In the genomic region with DNA sequence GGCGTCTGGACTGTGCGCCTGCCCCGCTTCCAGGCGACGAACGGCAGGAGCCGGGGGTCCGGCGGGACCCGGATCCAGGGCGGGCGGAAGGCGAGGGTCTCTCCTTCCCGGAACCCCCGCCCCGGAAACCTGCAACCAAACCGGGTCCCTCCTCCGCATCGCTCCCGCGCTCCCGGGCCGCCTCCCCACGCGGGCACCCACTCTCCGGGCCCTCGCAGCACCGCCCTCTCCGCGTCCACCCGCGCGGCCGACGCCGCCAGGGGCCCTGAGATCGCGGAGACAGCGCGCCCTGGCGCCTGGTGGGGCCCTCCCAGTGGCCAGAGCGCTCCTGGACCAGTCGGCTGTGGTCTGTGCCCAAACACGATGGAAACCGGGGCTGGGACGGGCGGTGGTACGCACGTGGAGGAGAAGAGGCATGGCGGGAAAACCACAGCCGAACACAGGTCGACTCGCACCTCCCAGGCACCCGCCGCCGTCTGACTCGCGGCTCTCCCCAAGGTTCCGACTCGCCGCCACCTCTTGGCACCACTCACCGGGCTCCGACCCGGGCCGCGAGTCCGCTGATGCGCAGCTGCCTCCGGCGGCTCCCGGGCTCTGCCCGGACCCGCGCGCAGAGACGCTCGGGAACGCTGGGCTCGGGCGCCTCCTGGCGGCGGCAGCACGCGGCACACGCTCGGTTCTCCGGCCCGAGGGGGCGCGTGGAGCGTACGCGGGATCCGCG, we compare ENCODE assay signal across 8 cellular contexts. TPM values are rescaled to one million over a fixed set of nuclear protein-coding genes. Genes with fewer than 3 reads are reported as not detected.
DNase-seq lines count a peak whose midpoint lies in the region; ATAC-seq and TF ChIP-seq lines count a peak whose summit lies in the region.

No MANE protein-coding gene starts in this region.

- no peaks in the 10 kb centered on the region for H3K79me2 ChIP-seq in osteoblast (ENCODE audit: insufficient read depth, low read length)

- H3K9ac ChIP-seq in NT2/D1 (ENCODE audit: insufficient read length, low read depth), result peak overlapping the region; percentile 85

- peaks cover 2% of the 10 kb centered on the region for H3K36me3 ChIP-seq in NT2/D1 (ENCODE audit: insufficient read depth, insufficient read length, low read length)
- no peaks in the 10 kb centered on the region for H3K36me3 ChIP-seq in osteoblast (ENCODE audit: insufficient read depth, low read length)
- no peaks in the 10 kb centered on the region for H3K36me3 ChIP-seq in thyroid gland

- H3K27ac ChIP-seq in osteoblast (ENCODE audit: low read depth, low read length), result no peak overlapping the region
- no peak overlapping the region for H3K27ac ChIP-seq in thyroid gland

- intact Hi-C loops in thyroid gland (cut with DNase I), result no loop called here

- H3K4me1 ChIP-seq in NT2/D1 (ENCODE audit: insufficient read depth, insufficient read length) (peaks cover 3% of the 10 kb centered on the region), osteoblast (ENCODE audit: insufficient read depth, low read length) (peaks cover 12% of the 10 kb centered on the region), thyroid gland (peaks cover 15 to 27% of the 10 kb centered on the region in 2 donors)

- 4% methylated on average over 9 to 28 of the region's 95 CpGs for WGBS in thyroid gland, 2 donors

- TF ChIP-seq POLR2A in thyroid gland (IDR thresholded peaks at IDR 0.05), result no peak

- peak overlapping the region; percentile 78 for H2AFZ ChIP-seq in osteoblast (ENCODE audit: low read length)

- H3K27me3 ChIP-seq in NT2/D1 (ENCODE audit: insufficient read depth, insufficient read length) (peaks cover 67% of the 10 kb centered on the region), osteoblast (ENCODE audit: insufficient read depth, low read length) (peaks cover 59% of the 10 kb centered on the region), thyroid gland (peaks cover 51% of the 10 kb centered on the region)

- TF ChIP-seq CTCF in osteoblast (IDR thresholded peaks at IDR 0.05; ENCODE audit: extremely low read depth, low read depth, low read length), result peak; percentile 63
- peak; percentile 25 to 85 (median 58) for TF ChIP-seq CTCF in thyroid gland (IDR thresholded peaks at IDR 0.05)

- no peak for ATAC-seq in HG03521 (IDR thresholded peaks at IDR 0.05; ENCODE audit: unreplicated experiment)

- no peaks in the 10 kb centered on the region for H4K20me1 ChIP-seq in osteoblast (ENCODE audit: insufficient read depth, low read length)

- H3K9me3 ChIP-seq in NT2/D1 (ENCODE audit: insufficient read depth, low read length), result no peaks in the 10 kb centered on the region
- no peaks in the 10 kb centered on the region for H3K9me3 ChIP-seq in osteoblast (ENCODE audit: low read depth, low read length)
- H3K9me3 ChIP-seq in thyroid gland, result no peaks in the 10 kb centered on the region

- peak overlapping the region; percentile 57 for H3K4me3 ChIP-seq in NT2/D1 (ENCODE audit: insufficient read length, low read depth)
- peak overlapping the region; percentile 70 for H3K4me3 ChIP-seq in osteoblast (ENCODE audit: insufficient read depth, low read length)
- peak overlapping the region in 2 of 3 donors; percentile 16 to 27 for H3K4me3 ChIP-seq in thyroid gland (replicated peaks in 1 of 3)

- peak overlapping the region; percentile 84 for H3K4me2 ChIP-seq in osteoblast (ENCODE audit: insufficient read depth, low read length)

- DNase-seq in NCI-H446 (lab: John Stamatoyannopoulos, UW) (peak; percentile 58 to 79), NCI-H446 treated with DMSO at 0.1 percent for 48 hours (lab: John Stamatoyannopoulos, UW) (no peak), NT2/D1 (ENCODE audit: low read depth, low spot score) (no peak), globus pallidus (ENCODE audit: low spot score) (peak; percentile 76), osteoblast (ENCODE audit: insufficient read length, low spot score, missing footprints) (peak; percentile 99), thyroid gland (peak; percentile 52 to 57)
- DNase-seq in activated naive CD4-positive, alpha-beta T cell (lab: John Stamatoyannopoulos, UW), result peak; percentile 44 to 59 (median 46)

RNA-seq across cellular contexts. Expression of a gene that starts 7.9 kb away (rescaled TPM):
- total RNA-seq in osteoblast (under 0.01 TPM in 1 of 2 replicates, not detected in the other), thyroid gland (under 1 TPM in 1 of 4 donors, not detected in 3; 0.42 TPM)

Comparison
In these comparisons a context has a peak if more than half of its experiments do, and no peak if none do; other contexts are left out.
1. DNase-seq: peak in NCI-H446 (2 of 2), activated naive CD4-positive, alpha-beta T cell (4 of 4), globus pallidus (single experiment), osteoblast (single experiment) and thyroid gland (2 of 2); none in NCI-H446 treated with DMSO at 0.1 percent for 48 hours (single experiment) and NT2/D1 (single experiment).
2. Peak in every context shown above with its lines, with median percentiles within 50 percentile points of each other: H3K4me3 ChIP-seq.